ENCODE assay signal across 8 cellular contexts in genomic region chr6:134173936-134174789, GRCh38.
A peak's percentile ranks its signal among the peaks of the same experiment; 100 is the strongest.
DNase-seq lines count a peak whose midpoint lies in the region; ATAC-seq, FAIRE-seq and TF ChIP-seq lines count a peak whose summit lies in the region.

No MANE protein-coding gene starts in this region.

- intact Hi-C loops in stomach (cut with DNase I; ENCODE audit: low total_unique reads) = loop anchor here (5.0 kb wide), 1 partner anchor 468 kb away; no protein-coding TSS in a partner anchor

- peak overlapping the region; percentile 3; the same call in 1 of the 2 replicates for H2AFZ ChIP-seq in MM.1S (ENCODE audit: low read length)
- peak overlapping the region; percentile 52 for H2AFZ ChIP-seq in neural progenitor cell (replicated peaks)

- H3K27ac Mint-ChIP-seq in neural progenitor cell = peak overlapping the region; percentile 89

- H3K27ac ChIP-seq in MM.1S (ENCODE audit: low read length) (peak overlapping the region; percentile 81; the same call in 1 of the 2 replicates), foreskin keratinocyte (peak overlapping the region; percentile 93), neural progenitor cell (no peak overlapping the region), stomach (peak overlapping the region; percentile 98 to 100 (median 99))

- H3K27me3 Mint-ChIP-seq in neural progenitor cell (ENCODE audit: insufficient read depth, low read depth) = peaks cover 19% of the 10 kb centered on the region

- H3K4me3 ChIP-seq in MM.1S (ENCODE audit: low read length) = peak overlapping the region; percentile 75
- peak overlapping the region; percentile 83 for H3K4me3 ChIP-seq in neural progenitor cell
- H3K4me3 ChIP-seq in stomach = peak overlapping the region; percentile 67 to 79 (median 74)

- H3K4me1 ChIP-seq in MM.1S (ENCODE audit: low read length) (peaks cover 29% of the 10 kb centered on the region), foreskin keratinocyte (peaks cover 22% of the 10 kb centered on the region), neural progenitor cell (peaks cover 4% of the 10 kb centered on the region), stomach (peaks cover 20 to 78% (median 39%) of the 10 kb centered on the region in 4 donors)

- H3K36me3 Mint-ChIP-seq in neural progenitor cell = no peaks in the 10 kb centered on the region

- peaks cover 5% of the 10 kb centered on the region for H3K9me3 Mint-ChIP-seq in neural progenitor cell

- H3K4me2 ChIP-seq in MM.1S (ENCODE audit: low read depth, low read length) (peak overlapping the region; percentile 63), neural progenitor cell (peak overlapping the region; percentile 81)

- no peaks in the 10 kb centered on the region for H3K9me2 ChIP-seq in MM.1S (replicated peaks; ENCODE audit: insufficient read depth, low read length)

- H3K9me3 ChIP-seq in MM.1S (replicated peaks; ENCODE audit: insufficient read depth, low read length) (no peaks in the 10 kb centered on the region), neural progenitor cell (ENCODE audit: low read depth) (no peaks in the 10 kb centered on the region), stomach (no peaks in the 10 kb centered on the region)

- no peak for TF ChIP-seq EP300 in stomach (IDR thresholded peaks at IDR 0.05)

- H3K27me3 ChIP-seq in MM.1S (replicated peaks; ENCODE audit: insufficient read depth, low read length) (no peaks in the 10 kb centered on the region), foreskin keratinocyte (no peaks in the 10 kb centered on the region), neural progenitor cell (peaks cover 28% of the 10 kb centered on the region), stomach (no peaks in the 10 kb centered on the region)

- H3K9ac ChIP-seq in MM.1S (ENCODE audit: low read length) = peak overlapping the region; percentile 92
- no peak overlapping the region for H3K9ac ChIP-seq in neural progenitor cell

- TF ChIP-seq CTCF in MM.1S (IDR thresholded peaks at IDR 0.05; ENCODE audit: low read length) = peak; percentile 77
- peak; percentile 74 for TF ChIP-seq CTCF in foreskin keratinocyte (conservative IDR thresholded peaks at IDR 0.05)
- TF ChIP-seq CTCF in neural progenitor cell (IDR thresholded peaks at IDR 0.05) = peak; percentile 94
- peak in 5 of 7 experiments; percentile 68 to 90 (median 80) for TF ChIP-seq CTCF in stomach (IDR thresholded peaks at IDR 0.05)

- H3K4me3 Mint-ChIP-seq in neural progenitor cell = peak overlapping the region; percentile 97

- WGBS in stomach, 5 donors = 0 to 1% (median 1%) methylated on average over 24 of the region's 24 CpGs

- H3K79me2 ChIP-seq in MM.1S (ENCODE audit: low read length) = peaks cover 40% of the 10 kb centered on the region
- H3K79me2 ChIP-seq in neural progenitor cell (ENCODE audit: low read depth) = no peaks in the 10 kb centered on the region

- H3K36me3 ChIP-seq in MM.1S (replicated peaks; ENCODE audit: insufficient read depth, low read length) (peaks cover 29% of the 10 kb centered on the region), neural progenitor cell (no peaks in the 10 kb centered on the region), stomach (peaks cover 37 to 47% (median 42%) of the 10 kb centered on the region in 4 donors)

- DNase-seq in GM19238 (ENCODE audit: insufficient read length, low spot score) (peak; percentile 17), MM.1S (peak; percentile 80), SHP77 treated with DMSO at 0.1 percent for 48 hours (lab: John Stamatoyannopoulos, UW) (peak; percentile 54), foreskin keratinocyte (peak in 1 of 2 donors; percentile 70), neural progenitor cell (ENCODE audit: low spot score) (peak; percentile 87), stomach (peak; percentile 87)
- DNase-seq in activated naive CD4-positive, alpha-beta T cell (lab: John Stamatoyannopoulos, UW) = peak; percentile 66 to 86 (median 84)

- H3F3A ChIP-seq in MM.1S (ENCODE audit: insufficient read depth, low read length) = peaks cover 40% of the 10 kb centered on the region
- peaks cover 37% of the 10 kb centered on the region for H3F3A ChIP-seq in neural progenitor cell (ENCODE audit: low read depth)

- FAIRE-seq in A204.1 (lab: Jason Lieb, UNC) = peak; percentile 90

- peaks cover 16% of the 10 kb centered on the region for H3K4me1 Mint-ChIP-seq in neural progenitor cell

- H4K20me1 ChIP-seq in MM.1S (ENCODE audit: insufficient read depth, low read length) (0 out of 2 replicates have a peak, but pooled peaks cover 10% of the 10 kb centered on the region), neural progenitor cell (ENCODE audit: low read depth) (no peaks in the 10 kb centered on the region)

- TF ChIP-seq POLR2A in stomach (IDR thresholded peaks at IDR 0.05) = no peak

- ATAC-seq in foreskin keratinocyte = peak; percentile 2
